In the genomic region with DNA sequence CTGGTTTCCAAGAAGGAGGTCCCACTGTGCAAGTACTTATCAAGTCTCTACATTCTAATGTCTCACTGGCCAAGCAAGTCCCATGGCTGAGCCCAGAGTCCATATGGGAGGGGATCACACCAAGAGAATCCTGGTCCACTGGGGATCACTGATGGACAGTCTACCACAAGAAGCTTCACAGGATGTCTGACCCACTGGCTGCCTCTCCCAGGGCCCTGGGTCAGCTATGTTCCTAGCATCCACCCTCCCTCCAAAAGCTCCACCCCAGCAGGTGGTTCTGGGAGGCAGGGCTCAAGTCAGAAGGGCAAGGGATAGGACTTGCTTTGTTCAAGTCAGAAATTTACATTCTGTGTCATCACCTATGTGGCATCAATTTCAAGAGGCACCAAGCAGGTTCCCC, we compare ENCODE assay signal across 33 cellular contexts.
"Had no signal": no experiment of that assay in that cellular context is flagged by ENCODE, and none has a peak within 500 bp of the region (broad histone marks: within the 10 kb centered on the region; RNA-seq: fewer than 3 reads in every experiment).

No MANE protein-coding gene starts in this region.

- H3K27me3 ChIP-seq: neutrophil, ovary, right lobe of liver, sigmoid colon, suprapubic skin, testis, tibial artery, transverse colon, upper lobe of left lung, vagina had no signal

- H3K4me2 ChIP-seq: smooth muscle cell had no signal

- H3K9ac ChIP-seq: parathyroid adenoma had no signal

- H3K27ac ChIP-seq: neutrophil, ovary, parathyroid adenoma, psoas muscle, right lobe of liver, sigmoid colon, spleen, suprapubic skin, testis, tibial artery, transverse colon, upper lobe of left lung, vagina had no signal

- H3K9me3 ChIP-seq: neutrophil, ovary, psoas muscle, right lobe of liver, sigmoid colon, suprapubic skin, testis, tibial artery, transverse colon, upper lobe of left lung, vagina had no signal

- H3K79me2 ChIP-seq: parathyroid adenoma had no signal

- H2AFZ ChIP-seq: parathyroid adenoma had no signal

- H3K4me1 Mint-ChIP-seq: nephron progenitor cell; stimulated activated memory B cell treated with anti-CD40 and anti-IgM and Interleukin-4, amounts not matched to agents 10 μg/mL and 1 μg/mL and 100 μg/mL, for 72 hours; stimulated activated naive CD8-positive, alpha-beta T cell treated with anti-CD3 and anti-CD28 coated beads, Interleukin-15, amount 100 ng/mL, for 72 hours had no signal

- ATAC-seq: naive thymus-derived CD8-positive, alpha-beta T cell; psoas muscle; right cardiac atrium; right lobe of liver; stimulated activated memory B cell treated with anti-CD40 and anti-IgM and Interleukin-4, amounts not matched to agents 10 μg/mL and 1 μg/mL and 100 μg/mL, for 72 hours; stimulated activated naive CD8-positive, alpha-beta T cell treated with anti-CD3 and anti-CD28 coated beads, Interleukin-15, amount 100 ng/mL, for 72 hours; stimulated activated naive CD8-positive, alpha-beta T cell treated with anti-CD3 and anti-CD28 coated beads, Interleukin-15, Interleukin-2, amounts not matched to agents 100 U/mL and 50 U/mL, for 24 hours had no signal

- H3K36me3 Mint-ChIP-seq: naive thymus-derived CD8-positive, alpha-beta T cell; natural killer cell treated with Interleukin-12 subunit alpha and Interleukin-12 subunit beta and Interleukin-15 and Interleukin-18, amount 100 ng/mL, for 72 hours; stimulated activated memory B cell treated with anti-CD40 and anti-IgM and Interleukin-4, amounts not matched to agents 10 μg/mL and 1 μg/mL and 100 μg/mL, for 72 hours had no signal

- H3K4me3 ChIP-seq: ovary, psoas muscle, right lobe of liver, sigmoid colon, smooth muscle cell, spleen, suprapubic skin, testis, tibial artery, transverse colon, upper lobe of left lung, vagina had no signal

- H3K4me3 Mint-ChIP-seq: naive thymus-derived CD8-positive, alpha-beta T cell; natural killer cell treated with Interleukin-12 subunit alpha and Interleukin-12 subunit beta and Interleukin-15 and Interleukin-18, amount 100 ng/mL, for 72 hours; nephron progenitor cell; neural crest cell; stimulated activated memory B cell treated with anti-CD40 and anti-IgM and Interleukin-4, amounts not matched to agents 10 μg/mL and 1 μg/mL and 100 μg/mL, for 72 hours; stimulated activated naive CD8-positive, alpha-beta T cell treated with anti-CD3 and anti-CD28 coated beads, Interleukin-15, amount 100 ng/mL, for 72 hours had no signal

- FAIRE-seq: urothelium cell line had no signal

- H3K4me1 ChIP-seq: parathyroid adenoma, psoas muscle, right lobe of liver, sigmoid colon, suprapubic skin, testis, tibial artery, transverse colon, vagina had no signal

- H3K36me3 ChIP-seq: neutrophil, ovary, right lobe of liver, sigmoid colon, spleen, suprapubic skin, tibial artery, transverse colon, upper lobe of left lung, vagina had no signal

- H3K27ac Mint-ChIP-seq: naive thymus-derived CD8-positive, alpha-beta T cell; natural killer cell treated with Interleukin-12 subunit alpha and Interleukin-12 subunit beta and Interleukin-15 and Interleukin-18, amount 100 ng/mL, for 72 hours; nephron progenitor cell; progenitor cell of endocrine pancreas; stimulated activated memory B cell treated with anti-CD40 and anti-IgM and Interleukin-4, amounts not matched to agents 10 μg/mL and 1 μg/mL and 100 μg/mL, for 72 hours; stimulated activated naive CD8-positive, alpha-beta T cell treated with anti-CD3 and anti-CD28 coated beads, Interleukin-15, amount 100 ng/mL, for 72 hours had no signal

- H3K27me3 Mint-ChIP-seq: stimulated activated memory B cell treated with anti-CD40 and anti-IgM and Interleukin-4, amounts not matched to agents 10 μg/mL and 1 μg/mL and 100 μg/mL, for 72 hours; stimulated activated naive CD8-positive, alpha-beta T cell treated with anti-CD3 and anti-CD28 coated beads, Interleukin-15, amount 100 ng/mL, for 72 hours had no signal

- DNase-seq: naive thymus-derived CD8-positive, alpha-beta T cell; nephron progenitor cell; nucleus accumbens; ovary; posterior cingulate gyrus; psoas muscle; right cardiac atrium; right lobe of liver; sigmoid colon; spleen; stimulated activated CD4-positive, alpha-beta T cell treated with anti-CD3 and anti-CD28 coated beads, Interleukin-12 subunit alpha, Interleukin-12 subunit beta, amount 100 ng/mL, for 4 hours; stimulated activated CD4-positive, alpha-beta T cell treated with anti-CD3 and anti-CD28 coated beads, Interleukin-1b, Interleukin-23, amount 100 ng/mL, for 48 hours; stimulated activated CD4-positive, alpha-beta T cell treated with anti-CD3 and anti-CD28 coated beads, Interleukin-4, amount 100 ng/mL, for 1 hour; stimulated activated CD4-positive, alpha-beta T cell treated with anti-CD3 and anti-CD28 coated beads, Interleukin-4, amount 100 ng/mL, for 4 hours; stimulated activated CD8-positive, alpha-beta memory T cell treated with anti-CD3 and anti-CD28 coated beads, Interleukin-4, amount 100 ng/mL, for 48 hours; stimulated activated naive CD4-positive, alpha-beta T cell; stimulated activated naive CD8-positive, alpha-beta T cell treated with anti-CD3 and anti-CD28 coated beads, Interleukin-15, amount 100 ng/mL, for 72 hours; stimulated activated naive CD8-positive, alpha-beta T cell treated with anti-CD3 and anti-CD28 coated beads, Interleukin-15, Interleukin-2, amounts not matched to agents 100 U/mL and 50 U/mL, for 24 hours; substantia nigra; testis; tibial artery; transverse colon; upper lobe of left lung had no signal
